1 cellular context compared by ENCODE assay signal in genomic region chr18:5237723-5238370, GRCh38.
TF ChIP-seq lines count a peak whose summit lies in the region.

No MANE protein-coding gene starts in this region.

TF ChIP-seq in HepG2, 621 proteins besides CTCF, POLR2A, EP300 and RAD21 (continued from another document and continues in another):
- TF ChIP-seq IRF1 (CRISPR knock-in tag; IDR thresholded peaks at IDR 0.05; ENCODE audit: low read depth) (no peak), ZNF550 (CRISPR knock-in tag; IDR thresholded peaks at IDR 0.05; ENCODE audit: borderline replicate concordance) (peak; percentile 85; the same call in 1 of the 2 replicates), CREB1 (IDR thresholded peaks at IDR 0.05) (peak; percentile 90), CREB1 (CRISPR knock-in tag; IDR thresholded peaks at IDR 0.05) (peak; percentile 84), HOXA7 (CRISPR knock-in tag; IDR thresholded peaks at IDR 0.05) (peak; percentile 97), PHF20 (CRISPR knock-in tag; IDR thresholded peaks at IDR 0.05) (peak; percentile 80), ZKSCAN8 (CRISPR knock-in tag; IDR thresholded peaks at IDR 0.05; ENCODE audit: borderline replicate concordance) (no peak), CBX5 (CRISPR knock-in tag; IDR thresholded peaks at IDR 0.05; ENCODE audit: borderline replicate concordance) (peak; percentile 29; the same call in 1 of the 2 replicates), NR0B2 (CRISPR knock-in tag; IDR thresholded peaks at IDR 0.05) (peak; percentile 29; the same call in 1 of the 2 replicates), ARNT2 (CRISPR knock-in tag; IDR thresholded peaks at IDR 0.05; ENCODE audit: low read depth) (peak; percentile 49; the same call in 1 of the 2 replicates), RELA (CRISPR knock-in tag; IDR thresholded peaks at IDR 0.05) (no peak), SP1 (IDR thresholded peaks at IDR 0.05) (no peak), SP1 (CRISPR knock-in tag; IDR thresholded peaks at IDR 0.05) (peak; percentile 87), ERF (CRISPR knock-in tag; IDR thresholded peaks at IDR 0.05) (peak; percentile 55), ATF7 (IDR thresholded peaks at IDR 0.05) (no peak), ATF7 (CRISPR knock-in tag; IDR thresholded peaks at IDR 0.05) (no peak), ZNF326 (CRISPR knock-in tag; IDR thresholded peaks at IDR 0.05; ENCODE audit: borderline replicate concordance) (no peak), PAF1 (CRISPR knock-in tag; IDR thresholded peaks at IDR 0.05) (no peak), ZNF143 (CRISPR knock-in tag; IDR thresholded peaks at IDR 0.05) (peak; percentile 48), TRIM24 (CRISPR knock-in tag; IDR thresholded peaks at IDR 0.05) (no peak), SIX4 (CRISPR knock-in tag; IDR thresholded peaks at IDR 0.05) (no peak), SNAI1 (CRISPR knock-in tag; IDR thresholded peaks at IDR 0.05; ENCODE audit: borderline replicate concordance) (no peak), ZNF609 (CRISPR knock-in tag; IDR thresholded peaks at IDR 0.05; ENCODE audit: borderline replicate concordance) (peak; percentile 67), AHR (CRISPR knock-in tag; IDR thresholded peaks at IDR 0.05) (no peak), ZNF180 (CRISPR knock-in tag; IDR thresholded peaks at IDR 0.05; ENCODE audit: borderline replicate concordance, low read depth) (peak; percentile 55; the same call in 1 of the 2 replicates), TFAP4 (IDR thresholded peaks at IDR 0.05; ENCODE audit: borderline replicate concordance, low read depth) (no peak), ZNF138 (CRISPR knock-in tag; IDR thresholded peaks at IDR 0.05; ENCODE audit: low read depth) (peak; percentile 77), ZNF776 (CRISPR knock-in tag; IDR thresholded peaks at IDR 0.05) (no peak; the same call in none of the 2 replicates), KLF11 (CRISPR knock-in tag; IDR thresholded peaks at IDR 0.05) (no peak), CBFB (CRISPR knock-in tag; IDR thresholded peaks at IDR 0.05) (peak; percentile 84), ZNF850 (CRISPR knock-in tag; conservative IDR thresholded peaks at IDR 0.05) (no peak), ZZZ3 (CRISPR knock-in tag; IDR thresholded peaks at IDR 0.05; ENCODE audit: borderline replicate concordance) (peak; percentile 92; the same call in 1 of the 2 replicates), CSRNP1 (CRISPR knock-in tag; IDR thresholded peaks at IDR 0.05) (peak; percentile 86; the same call in 1 of the 2 replicates), CC2D1A (CRISPR knock-in tag; IDR thresholded peaks at IDR 0.05) (0 out of 2 replicates have a peak, but pooled peaks have one; percentile 32), ZNF430 (CRISPR knock-in tag; IDR thresholded peaks at IDR 0.05) (0 out of 2 replicates have a peak, but pooled peaks have one; percentile 67), PPARG (CRISPR knock-in tag; conservative IDR thresholded peaks at IDR 0.05) (0 out of 2 replicates have a peak, but pooled peaks have one; percentile 16), KAT7 (CRISPR knock-in tag; IDR thresholded peaks at IDR 0.05; ENCODE audit: borderline replicate concordance) (peak; percentile 91; the same call in 1 of the 2 replicates), BRCA1 (CRISPR knock-in tag; IDR thresholded peaks at IDR 0.05) (no peak; the same call in 1 of the 2 replicates), KLF13 (CRISPR knock-in tag; IDR thresholded peaks at IDR 0.05) (0 out of 2 replicates have a peak, but pooled peaks have one; percentile 34), ZNF496 (CRISPR knock-in tag; IDR thresholded peaks at IDR 0.05; ENCODE audit: insufficient replicate concordance) (no peak), AFF4 (CRISPR knock-in tag; IDR thresholded peaks at IDR 0.05) (no peak)
- TF ChIP-seq, protein P1, sequence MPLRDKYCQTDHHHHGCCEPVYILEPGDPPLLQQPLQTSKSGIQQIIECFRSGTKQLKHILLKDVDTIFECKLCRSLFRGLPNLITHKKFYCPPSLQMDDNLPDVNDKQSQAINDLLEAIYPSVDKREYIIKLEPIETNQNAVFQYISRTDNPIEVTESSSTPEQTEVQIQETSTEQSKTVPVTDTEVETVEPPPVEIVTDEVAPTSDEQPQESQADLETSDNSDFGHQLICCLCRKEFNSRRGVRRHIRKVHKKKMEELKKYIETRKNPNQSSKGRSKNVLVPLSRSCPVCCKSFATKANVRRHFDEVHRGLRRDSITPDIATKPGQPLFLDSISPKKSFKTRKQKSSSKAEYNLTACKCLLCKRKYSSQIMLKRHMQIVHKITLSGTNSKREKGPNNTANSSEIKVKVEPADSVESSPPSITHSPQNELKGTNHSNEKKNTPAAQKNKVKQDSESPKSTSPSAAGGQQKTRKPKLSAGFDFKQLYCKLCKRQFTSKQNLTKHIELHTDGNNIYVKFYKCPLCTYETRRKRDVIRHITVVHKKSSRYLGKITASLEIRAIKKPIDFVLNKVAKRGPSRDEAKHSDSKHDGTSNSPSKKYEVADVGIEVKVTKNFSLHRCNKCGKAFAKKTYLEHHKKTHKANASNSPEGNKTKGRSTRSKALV (CRISPR knock-in tag; IDR thresholded peaks at IDR 0.05) = peak; percentile 31; the same call in 1 of the 2 replicates
- TF ChIP-seq, protein P2, sequence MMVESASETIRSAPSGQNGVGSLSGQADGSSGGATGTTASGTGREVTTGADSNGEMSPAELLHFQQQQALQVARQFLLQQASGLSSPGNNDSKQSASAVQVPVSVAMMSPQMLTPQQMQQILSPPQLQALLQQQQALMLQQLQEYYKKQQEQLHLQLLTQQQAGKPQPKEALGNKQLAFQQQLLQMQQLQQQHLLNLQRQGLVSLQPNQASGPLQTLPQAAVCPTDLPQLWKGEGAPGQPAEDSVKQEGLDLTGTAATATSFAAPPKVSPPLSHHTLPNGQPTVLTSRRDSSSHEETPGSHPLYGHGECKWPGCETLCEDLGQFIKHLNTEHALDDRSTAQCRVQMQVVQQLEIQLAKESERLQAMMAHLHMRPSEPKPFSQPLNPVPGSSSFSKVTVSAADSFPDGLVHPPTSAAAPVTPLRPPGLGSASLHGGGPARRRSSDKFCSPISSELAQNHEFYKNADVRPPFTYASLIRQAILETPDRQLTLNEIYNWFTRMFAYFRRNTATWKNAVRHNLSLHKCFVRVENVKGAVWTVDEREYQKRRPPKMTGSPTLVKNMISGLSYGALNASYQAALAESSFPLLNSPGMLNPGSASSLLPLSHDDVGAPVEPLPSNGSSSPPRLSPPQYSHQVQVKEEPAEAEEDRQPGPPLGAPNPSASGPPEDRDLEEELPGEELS (CRISPR knock-in tag; IDR thresholded peaks at IDR 0.05) = peak; percentile 58; the same call in 1 of the 2 replicates
- TF ChIP-seq, protein P3, sequence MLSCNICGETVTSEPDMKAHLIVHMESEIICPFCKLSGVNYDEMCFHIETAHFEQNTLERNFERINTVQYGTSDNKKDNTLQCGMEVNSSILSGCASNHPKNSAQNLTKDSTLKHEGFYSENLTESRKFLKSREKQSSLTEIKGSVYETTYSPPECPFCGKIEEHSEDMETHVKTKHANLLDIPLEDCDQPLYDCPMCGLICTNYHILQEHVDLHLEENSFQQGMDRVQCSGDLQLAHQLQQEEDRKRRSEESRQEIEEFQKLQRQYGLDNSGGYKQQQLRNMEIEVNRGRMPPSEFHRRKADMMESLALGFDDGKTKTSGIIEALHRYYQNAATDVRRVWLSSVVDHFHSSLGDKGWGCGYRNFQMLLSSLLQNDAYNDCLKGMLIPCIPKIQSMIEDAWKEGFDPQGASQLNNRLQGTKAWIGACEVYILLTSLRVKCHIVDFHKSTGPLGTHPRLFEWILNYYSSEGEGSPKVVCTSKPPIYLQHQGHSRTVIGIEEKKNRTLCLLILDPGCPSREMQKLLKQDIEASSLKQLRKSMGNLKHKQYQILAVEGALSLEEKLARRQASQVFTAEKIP (CRISPR knock-in tag; IDR thresholded peaks at IDR 0.05; ENCODE audit: borderline replicate concordance) = no peak
- TF ChIP-seq, protein P4, sequence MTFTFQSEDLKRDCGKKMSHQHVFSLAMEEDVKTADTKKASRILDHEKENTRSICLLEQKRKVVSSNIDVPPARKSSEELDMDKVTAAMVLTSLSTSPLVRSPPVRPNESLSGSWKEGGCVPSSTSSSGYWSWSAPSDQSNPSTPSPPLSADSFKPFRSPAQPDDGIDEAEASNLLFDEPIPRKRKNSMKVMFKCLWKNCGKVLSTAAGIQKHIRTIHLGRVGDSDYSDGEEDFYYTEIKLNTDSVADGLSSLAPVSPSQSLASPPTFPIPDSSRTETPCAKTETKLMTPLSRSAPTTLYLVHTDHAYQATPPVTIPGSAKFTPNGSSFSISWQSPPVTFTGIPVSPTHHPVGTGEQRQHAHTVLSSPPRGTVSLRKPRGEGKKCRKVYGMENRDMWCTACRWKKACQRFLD (CRISPR knock-in tag; IDR thresholded peaks at IDR 0.05; ENCODE audit: borderline replicate concordance) = peak; percentile 86; the same call in 1 of the 2 replicates
